8 cellular contexts compared by ENCODE assay signal in genomic region chr12:14961466-14962155, GRCh38. TPM values are rescaled to one million over a fixed set of nuclear protein-coding genes. Genes with fewer than 3 reads are reported as not detected.
DNase-seq lines count a peak whose midpoint lies in the region; ATAC-seq and TF ChIP-seq lines count a peak whose summit lies in the region.

ARHGDIB (minus strand) TSS chr12:14961601; CDS start chr12:14950712, 10,889 bp downstream.

- H3K27ac ChIP-seq in VCaP, result peak within 1 kb of the TSS; percentile 78

- no peaks in the 10 kb centered on the region for H3K27me3 Mint-ChIP-seq in dendritic cell treated with granulocyte-macrophage colony-stimulating factor and Interleukin-4, amounts not matched to agents 40 ng/mL and 50 ng/mL, for 4 days
- no peaks in the 10 kb centered on the region for H3K27me3 Mint-ChIP-seq in naive thymus-derived CD8-positive, alpha-beta T cell
- H3K27me3 Mint-ChIP-seq in type B pancreatic cell, result peaks cover 10% of the 10 kb centered on the region

- H3K27me3 ChIP-seq in BE2C, result no peaks in the 10 kb centered on the region

- no peaks in the 10 kb centered on the region for H3K9me3 ChIP-seq in BE2C

- H3K4me3 Mint-ChIP-seq in dendritic cell treated with granulocyte-macrophage colony-stimulating factor and Interleukin-4, amounts not matched to agents 40 ng/mL and 50 ng/mL, for 4 days, result peak within 1 kb of the TSS; percentile 97
- H3K4me3 Mint-ChIP-seq in naive thymus-derived CD8-positive, alpha-beta T cell, result peak within 1 kb of the TSS; percentile 95 to 100 (median 99)
- H3K4me3 Mint-ChIP-seq in type B pancreatic cell, result peak within 1 kb of the TSS; percentile 40

- peak within 1 kb of the TSS; percentile 99 for H3K27ac Mint-ChIP-seq in dendritic cell treated with granulocyte-macrophage colony-stimulating factor and Interleukin-4, amounts not matched to agents 40 ng/mL and 50 ng/mL, for 4 days
- H3K27ac Mint-ChIP-seq in naive thymus-derived CD8-positive, alpha-beta T cell, result peak within 1 kb of the TSS; percentile 95 to 100 (median 99)
- H3K27ac Mint-ChIP-seq in type B pancreatic cell, result peak within 1 kb of the TSS; percentile 61

- ATAC-seq in GM19452 (IDR thresholded peaks at IDR 0.05; ENCODE audit: unreplicated experiment) (peak; percentile 68), HG03565 (IDR thresholded peaks at IDR 0.05; ENCODE audit: unreplicated experiment) (peak; percentile 55)
- peak; percentile 75 to 80 for ATAC-seq in naive thymus-derived CD8-positive, alpha-beta T cell

- H3K4me1 ChIP-seq in BE2C, result peaks cover 7% of the 10 kb centered on the region

- TF ChIP-seq CTCF in BE2C (IDR thresholded peaks at IDR 0.05; ENCODE audit: low read depth, low read length), result no peak
- no peak for TF ChIP-seq CTCF in VCaP (conservative IDR thresholded peaks at IDR 0.05)
- TF ChIP-seq CTCF in type B pancreatic cell (conservative IDR thresholded peaks at IDR 0.05), result no peak

- intact Hi-C loops in dendritic cell treated with granulocyte-macrophage colony-stimulating factor and Interleukin-4, amounts not matched to agents 40 ng/mL and 50 ng/mL, for 4 days (cut with micrococcal nuclease), result loop anchor here (2.0 kb wide), 1 partner anchor 15 kb away; no protein-coding TSS in a partner anchor

- H3K9me3 Mint-ChIP-seq in dendritic cell treated with granulocyte-macrophage colony-stimulating factor and Interleukin-4, amounts not matched to agents 40 ng/mL and 50 ng/mL, for 4 days, result no peaks in the 10 kb centered on the region
- H3K9me3 Mint-ChIP-seq in naive thymus-derived CD8-positive, alpha-beta T cell, result peaks cover 0 to 12% (median 0%) of the 10 kb centered on the region in 9 donors
- H3K9me3 Mint-ChIP-seq in type B pancreatic cell, result no peaks in the 10 kb centered on the region

- POLR2A ChIA-PET in naive thymus-derived CD8-positive, alpha-beta T cell (lab: Charles Lee), result interaction anchor here (0.7 to 7.8 kb wide), 20 partner anchors 9 to 191 kb away, joined by 3 to 86 read pairs (median 8); partner anchors contain the start of genes C12orf60, ERP27, PDE6H and WBP11

- no peaks in the 10 kb centered on the region for H3K36me3 ChIP-seq in BE2C

- DNase-seq in BE2C, result no peak
- peak; percentile 42 to 95 (median 88) for DNase-seq in naive thymus-derived CD8-positive, alpha-beta T cell
- DNase-seq in type B pancreatic cell (ENCODE audit: extremely low spot score, unreplicated experiment), result no peak
- no peak for DNase-seq in hepatic stellate cell (ENCODE audit: low spot score)

- peaks cover 66% of the 10 kb centered on the region for H3K4me1 Mint-ChIP-seq in dendritic cell treated with granulocyte-macrophage colony-stimulating factor and Interleukin-4, amounts not matched to agents 40 ng/mL and 50 ng/mL, for 4 days (ENCODE audit: low read depth)
- H3K4me1 Mint-ChIP-seq in naive thymus-derived CD8-positive, alpha-beta T cell, result peaks cover 37 to 89% (median 65%) of the 10 kb centered on the region in 4 donors
- peaks cover 3% of the 10 kb centered on the region for H3K4me1 Mint-ChIP-seq in type B pancreatic cell (ENCODE audit: unreplicated experiment)

- H3K4me3 ChIP-seq in BE2C (ENCODE audit: low read depth, low read length), result 0 out of 2 replicates have a peak within 1 kb of the TSS, but pooled peaks have one; percentile 15

- H3K36me3 Mint-ChIP-seq in dendritic cell treated with granulocyte-macrophage colony-stimulating factor and Interleukin-4, amounts not matched to agents 40 ng/mL and 50 ng/mL, for 4 days (ENCODE audit: low read depth), result peaks cover 49% of the 10 kb centered on the region
- H3K36me3 Mint-ChIP-seq in naive thymus-derived CD8-positive, alpha-beta T cell, result peaks cover 18 to 42% (median 34%) of the 10 kb centered on the region in 3 donors
- H3K36me3 Mint-ChIP-seq in type B pancreatic cell, result no peaks in the 10 kb centered on the region

RNA-seq across cellular contexts. Expression of gene ARHGDIB, which starts in this region (rescaled TPM):
- 6.1 TPM for polyA plus RNA-seq in BE2C (2012; ENCODE audit: insufficient read depth, insufficient read length, low read depth)
- 100 to 1,000 TPM; 937 to 948 TPM for total RNA-seq in naive thymus-derived CD8-positive, alpha-beta T cell
- 1,000 to 10,000 TPM; 3,195 to 3,446 (median 3,407) TPM for polyA plus RNA-seq in naive thymus-derived CD8-positive, alpha-beta T cell
- 17.0 and 60.8 TPM in 2 replicates for total RNA-seq in type B pancreatic cell (ENCODE audit: low replicate concordance)

Comparison
In these comparisons a context has a peak if more than half of its experiments do, and no peak if none do; other contexts are left out.
1. RNA of gene ARHGDIB (total RNA-seq): 937 to 948 TPM in naive thymus-derived CD8-positive, alpha-beta T cell; 17.0 to 60.8 TPM in type B pancreatic cell; every median in the first group is over 10 times any median in the second.
2. DNase-seq: peak in naive thymus-derived CD8-positive, alpha-beta T cell (10 of 10); none in BE2C (single experiment), type B pancreatic cell (single experiment) and hepatic stellate cell (single experiment).
3. H3K4me3 Mint-ChIP-seq: peak in every context shown above with its lines; median percentile 99 in naive thymus-derived CD8-positive, alpha-beta T cell; 97 in dendritic cell treated with granulocyte-macrophage colony-stimulating factor and Interleukin-4, amounts not matched to agents 40 ng/mL and 50 ng/mL, for 4 days; 40 in type B pancreatic cell.
4. Peak in every context shown above with its lines, with median percentiles within 50 percentile points of each other: ATAC-seq and H3K27ac Mint-ChIP-seq.